Comparison of ENCODE assay signal across 1 cellular context in genomic region chr17:48478224-48479013, GRCh38.
TF ChIP-seq lines count a peak whose summit lies in the region.

No MANE protein-coding gene starts in this region.

TF ChIP-seq in K562, 482 proteins besides CTCF, POLR2A, EP300 and RAD21 (continued from another document and continues in another):
- TF ChIP-seq, protein P1, sequence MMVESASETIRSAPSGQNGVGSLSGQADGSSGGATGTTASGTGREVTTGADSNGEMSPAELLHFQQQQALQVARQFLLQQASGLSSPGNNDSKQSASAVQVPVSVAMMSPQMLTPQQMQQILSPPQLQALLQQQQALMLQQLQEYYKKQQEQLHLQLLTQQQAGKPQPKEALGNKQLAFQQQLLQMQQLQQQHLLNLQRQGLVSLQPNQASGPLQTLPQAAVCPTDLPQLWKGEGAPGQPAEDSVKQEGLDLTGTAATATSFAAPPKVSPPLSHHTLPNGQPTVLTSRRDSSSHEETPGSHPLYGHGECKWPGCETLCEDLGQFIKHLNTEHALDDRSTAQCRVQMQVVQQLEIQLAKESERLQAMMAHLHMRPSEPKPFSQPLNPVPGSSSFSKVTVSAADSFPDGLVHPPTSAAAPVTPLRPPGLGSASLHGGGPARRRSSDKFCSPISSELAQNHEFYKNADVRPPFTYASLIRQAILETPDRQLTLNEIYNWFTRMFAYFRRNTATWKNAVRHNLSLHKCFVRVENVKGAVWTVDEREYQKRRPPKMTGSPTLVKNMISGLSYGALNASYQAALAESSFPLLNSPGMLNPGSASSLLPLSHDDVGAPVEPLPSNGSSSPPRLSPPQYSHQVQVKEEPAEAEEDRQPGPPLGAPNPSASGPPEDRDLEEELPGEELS (CRISPR knock-in tag; IDR thresholded peaks at IDR 0.05; ENCODE audit: borderline replicate concordance) = no peak
- peak; percentile 91 for TF ChIP-seq TCF3 (CRISPR knock-in tag; IDR thresholded peaks at IDR 0.05)
- TF ChIP-seq ZNF586 (CRISPR knock-in tag; conservative IDR thresholded peaks at IDR 0.05) = no peak
- TF ChIP-seq NCOA2 (IDR thresholded peaks at IDR 0.05; ENCODE audit: partially characterized antibody in 2 of 2) = peak in 1 of 2 experiments; percentile 49
- no peak for TF ChIP-seq SP2 (IDR thresholded peaks at IDR 0.05; ENCODE audit: extremely low read depth, low read depth, low read length, poor library complexity, severe bottlenecking)
- no peak for TF ChIP-seq OTX1 (CRISPR knock-in tag; IDR thresholded peaks at IDR 0.05)
- TF ChIP-seq PHF21A (IDR thresholded peaks at IDR 0.05; ENCODE audit: borderline replicate concordance, low read depth) = no peak
- no peak for TF ChIP-seq FOS (IDR thresholded peaks at IDR 0.05; ENCODE audit: extremely low read depth, insufficient read length)
- TF ChIP-seq RNF219 (CRISPR knock-in tag; IDR thresholded peaks at IDR 0.05) = no peak
- 0 out of 2 replicates have a peak, but pooled peaks have one; percentile 51 for TF ChIP-seq PHB2 (IDR thresholded peaks at IDR 0.05; ENCODE audit: low read depth)
- no peak for TF ChIP-seq ZNF717 (CRISPR knock-in tag; IDR thresholded peaks at IDR 0.05)
- TF ChIP-seq PHF8 (IDR thresholded peaks at IDR 0.05; ENCODE audit: borderline replicate concordance, low read length) = no peak
- no peak for TF ChIP-seq NR3C1 (CRISPR knock-in tag; IDR thresholded peaks at IDR 0.05)
- TF ChIP-seq, protein P2, sequence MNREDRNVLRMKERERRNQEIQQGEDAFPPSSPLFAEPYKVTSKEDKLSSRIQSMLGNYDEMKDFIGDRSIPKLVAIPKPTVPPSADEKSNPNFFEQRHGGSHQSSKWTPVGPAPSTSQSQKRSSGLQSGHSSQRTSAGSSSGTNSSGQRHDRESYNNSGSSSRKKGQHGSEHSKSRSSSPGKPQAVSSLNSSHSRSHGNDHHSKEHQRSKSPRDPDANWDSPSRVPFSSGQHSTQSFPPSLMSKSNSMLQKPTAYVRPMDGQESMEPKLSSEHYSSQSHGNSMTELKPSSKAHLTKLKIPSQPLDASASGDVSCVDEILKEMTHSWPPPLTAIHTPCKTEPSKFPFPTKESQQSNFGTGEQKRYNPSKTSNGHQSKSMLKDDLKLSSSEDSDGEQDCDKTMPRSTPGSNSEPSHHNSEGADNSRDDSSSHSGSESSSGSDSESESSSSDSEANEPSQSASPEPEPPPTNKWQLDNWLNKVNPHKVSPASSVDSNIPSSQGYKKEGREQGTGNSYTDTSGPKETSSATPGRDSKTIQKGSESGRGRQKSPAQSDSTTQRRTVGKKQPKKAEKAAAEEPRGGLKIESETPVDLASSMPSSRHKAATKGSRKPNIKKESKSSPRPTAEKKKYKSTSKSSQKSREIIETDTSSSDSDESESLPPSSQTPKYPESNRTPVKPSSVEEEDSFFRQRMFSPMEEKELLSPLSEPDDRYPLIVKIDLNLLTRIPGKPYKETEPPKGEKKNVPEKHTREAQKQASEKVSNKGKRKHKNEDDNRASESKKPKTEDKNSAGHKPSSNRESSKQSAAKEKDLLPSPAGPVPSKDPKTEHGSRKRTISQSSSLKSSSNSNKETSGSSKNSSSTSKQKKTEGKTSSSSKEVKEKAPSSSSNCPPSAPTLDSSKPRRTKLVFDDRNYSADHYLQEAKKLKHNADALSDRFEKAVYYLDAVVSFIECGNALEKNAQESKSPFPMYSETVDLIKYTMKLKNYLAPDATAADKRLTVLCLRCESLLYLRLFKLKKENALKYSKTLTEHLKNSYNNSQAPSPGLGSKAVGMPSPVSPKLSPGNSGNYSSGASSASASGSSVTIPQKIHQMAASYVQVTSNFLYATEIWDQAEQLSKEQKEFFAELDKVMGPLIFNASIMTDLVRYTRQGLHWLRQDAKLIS (CRISPR knock-in tag; IDR thresholded peaks at IDR 0.05) = no peak
- TF ChIP-seq TFAM (CRISPR knock-in tag; conservative IDR thresholded peaks at IDR 0.05) = no peak
- TF ChIP-seq XRCC4 (IDR thresholded peaks at IDR 0.05; ENCODE audit: extremely low read depth, insufficient read depth, insufficient read length) = no peak
- TF ChIP-seq SNIP1 (IDR thresholded peaks at IDR 0.05; ENCODE audit: low read depth) = no peak
- TF ChIP-seq CBFB (CRISPR knock-in tag; IDR thresholded peaks at IDR 0.05) = peak; percentile 98
- no peak for TF ChIP-seq ZNF436 (CRISPR knock-in tag; IDR thresholded peaks at IDR 0.05)
- TF ChIP-seq SMAD1 (IDR thresholded peaks at IDR 0.05; ENCODE audit: low read depth, low read length, partially characterized antibody) = no peak
- TF ChIP-seq HSF4 (CRISPR knock-in tag; IDR thresholded peaks at IDR 0.05; ENCODE audit: borderline replicate concordance) = no peak
- TF ChIP-seq PCBP1 (IDR thresholded peaks at IDR 0.05; ENCODE audit: low read depth, low read length, poor library complexity, severe bottlenecking) = no peak
- TF ChIP-seq MCM2 (IDR thresholded peaks at IDR 0.05; ENCODE audit: low read depth) = no peak
- TF ChIP-seq MTF1 (CRISPR knock-in tag; IDR thresholded peaks at IDR 0.05; ENCODE audit: borderline replicate concordance) = no peak
- TF ChIP-seq, protein P3, sequence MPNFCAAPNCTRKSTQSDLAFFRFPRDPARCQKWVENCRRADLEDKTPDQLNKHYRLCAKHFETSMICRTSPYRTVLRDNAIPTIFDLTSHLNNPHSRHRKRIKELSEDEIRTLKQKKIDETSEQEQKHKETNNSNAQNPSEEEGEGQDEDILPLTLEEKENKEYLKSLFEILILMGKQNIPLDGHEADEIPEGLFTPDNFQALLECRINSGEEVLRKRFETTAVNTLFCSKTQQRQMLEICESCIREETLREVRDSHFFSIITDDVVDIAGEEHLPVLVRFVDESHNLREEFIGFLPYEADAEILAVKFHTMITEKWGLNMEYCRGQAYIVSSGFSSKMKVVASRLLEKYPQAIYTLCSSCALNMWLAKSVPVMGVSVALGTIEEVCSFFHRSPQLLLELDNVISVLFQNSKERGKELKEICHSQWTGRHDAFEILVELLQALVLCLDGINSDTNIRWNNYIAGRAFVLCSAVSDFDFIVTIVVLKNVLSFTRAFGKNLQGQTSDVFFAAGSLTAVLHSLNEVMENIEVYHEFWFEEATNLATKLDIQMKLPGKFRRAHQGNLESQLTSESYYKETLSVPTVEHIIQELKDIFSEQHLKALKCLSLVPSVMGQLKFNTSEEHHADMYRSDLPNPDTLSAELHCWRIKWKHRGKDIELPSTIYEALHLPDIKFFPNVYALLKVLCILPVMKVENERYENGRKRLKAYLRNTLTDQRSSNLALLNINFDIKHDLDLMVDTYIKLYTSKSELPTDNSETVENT (CRISPR knock-in tag; IDR thresholded peaks at IDR 0.05) = no peak
- no peak for TF ChIP-seq TAF7 (tag; IDR thresholded peaks at IDR 0.05)
- TF ChIP-seq ARID3A (IDR thresholded peaks at IDR 0.05; ENCODE audit: borderline replicate concordance, low read depth, low read length) = peak; percentile 44; the same call in 1 of the 2 replicates
- TF ChIP-seq, protein P4, sequence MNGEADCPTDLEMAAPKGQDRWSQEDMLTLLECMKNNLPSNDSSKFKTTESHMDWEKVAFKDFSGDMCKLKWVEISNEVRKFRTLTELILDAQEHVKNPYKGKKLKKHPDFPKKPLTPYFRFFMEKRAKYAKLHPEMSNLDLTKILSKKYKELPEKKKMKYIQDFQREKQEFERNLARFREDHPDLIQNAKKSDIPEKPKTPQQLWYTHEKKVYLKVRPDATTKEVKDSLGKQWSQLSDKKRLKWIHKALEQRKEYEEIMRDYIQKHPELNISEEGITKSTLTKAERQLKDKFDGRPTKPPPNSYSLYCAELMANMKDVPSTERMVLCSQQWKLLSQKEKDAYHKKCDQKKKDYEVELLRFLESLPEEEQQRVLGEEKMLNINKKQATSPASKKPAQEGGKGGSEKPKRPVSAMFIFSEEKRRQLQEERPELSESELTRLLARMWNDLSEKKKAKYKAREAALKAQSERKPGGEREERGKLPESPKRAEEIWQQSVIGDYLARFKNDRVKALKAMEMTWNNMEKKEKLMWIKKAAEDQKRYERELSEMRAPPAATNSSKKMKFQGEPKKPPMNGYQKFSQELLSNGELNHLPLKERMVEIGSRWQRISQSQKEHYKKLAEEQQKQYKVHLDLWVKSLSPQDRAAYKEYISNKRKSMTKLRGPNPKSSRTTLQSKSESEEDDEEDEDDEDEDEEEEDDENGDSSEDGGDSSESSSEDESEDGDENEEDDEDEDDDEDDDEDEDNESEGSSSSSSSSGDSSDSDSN (IDR thresholded peaks at IDR 0.05; ENCODE audit: borderline replicate concordance in 1 of 2, low read depth in 2 of 2, low read length in 2 of 2) = no peak
- no peak for TF ChIP-seq CHD2 (IDR thresholded peaks at IDR 0.05; ENCODE audit: low read depth, low read length)
- peak; percentile 74; the same call in 1 of the 2 replicates for TF ChIP-seq ZBED1 (IDR thresholded peaks at IDR 0.05)
- peak in 1 of 2 experiments; percentile 86; a peak in 2 of 4 replicates for TF ChIP-seq RCOR1 (IDR thresholded peaks at IDR 0.05; ENCODE audit: borderline replicate concordance in 1 of 2, low read depth in 2 of 2, low read length in 2 of 2)
- TF ChIP-seq TSHZ1 (CRISPR knock-in tag; IDR thresholded peaks at IDR 0.05) = no peak
- TF ChIP-seq DIDO1 (tag; IDR thresholded peaks at IDR 0.05; ENCODE audit: low read depth) = no peak
- peak; percentile 62; the same call in 1 of the 2 replicates for TF ChIP-seq ZNF197 (CRISPR knock-in tag; IDR thresholded peaks at IDR 0.05; ENCODE audit: low read depth)
- peak; percentile 94 for TF ChIP-seq ARID1B (IDR thresholded peaks at IDR 0.05)
- TF ChIP-seq ZNF740 (CRISPR knock-in tag; IDR thresholded peaks at IDR 0.05) = no peak
- TF ChIP-seq ZNF740 (tag; IDR thresholded peaks at IDR 0.05) = no peak
- TF ChIP-seq TCF15 (CRISPR knock-in tag; IDR thresholded peaks at IDR 0.05) = no peak
